15 cellular contexts compared by ENCODE assay signal in the genomic region with DNA sequence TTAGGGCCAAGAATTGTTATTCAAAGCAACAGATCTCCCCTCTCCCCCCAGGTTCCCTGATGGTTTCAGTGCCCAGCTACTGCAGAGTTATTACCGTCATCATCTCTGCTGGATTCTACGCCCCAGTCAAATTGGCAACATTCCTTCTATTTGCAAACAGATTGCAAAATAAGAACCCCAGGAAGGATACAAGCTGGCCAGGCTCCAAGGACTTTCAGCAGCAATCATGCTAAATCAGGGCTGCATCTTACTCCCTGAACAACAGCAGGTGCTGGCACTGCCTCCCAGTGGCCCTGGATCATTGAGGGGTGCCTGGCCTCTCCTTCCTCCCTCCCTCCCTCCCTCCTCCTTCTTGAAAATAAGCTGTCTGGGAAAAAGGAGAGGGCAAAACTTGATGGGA.
DNase-seq lines count a peak whose midpoint lies in the region; ATAC-seq and TF ChIP-seq lines count a peak whose summit lies in the region.
"Had no signal": no experiment of that assay in that cellular context is flagged by ENCODE, and none has a peak within 500 bp of the region (broad histone marks: within the 10 kb centered on the region; RNA-seq: fewer than 3 reads in every experiment).

No MANE protein-coding gene starts in this region.

- DNase-seq in left ventricle myocardium superior: peak; percentile 30
- DNase-seq in cardiac septum (ENCODE audit: low spot score): no peak
- DNase-seq in adrenal gland: peak; percentile 48 to 92 (median 83)
- peak; percentile 54 for DNase-seq in left lobe of liver (ENCODE audit: low spot score)
- DNase-seq in activated CD4-positive, CD25-positive, alpha-beta regulatory T cell (lab: John Stamatoyannopoulos, UW): no peak
- DNase-seq in OCI-M1 (lab: John Stamatoyannopoulos, UW): no peak
- no peak for DNase-seq in CD8-positive, alpha-beta memory T cell
- DNase-seq in dedifferentiated amniotic fluid mesenchymal stem cell (ENCODE audit: extremely low spot score): no peak
- DNase-seq: ACHN; activated gamma-delta T cell; sigmoid colon; stimulated activated CD4-positive, alpha-beta T cell treated with anti-CD3 and anti-CD28 coated beads, Interleukin-4, amount 100 ng/mL, for 4 hours had no signal

- no peak overlapping the region for H3K4me3 ChIP-seq in adrenal gland
- H3K4me3 ChIP-seq in CD8-positive, alpha-beta memory T cell (ENCODE audit: low read length): no peak overlapping the region
- H3K4me3 ChIP-seq: sigmoid colon had no signal

- intact Hi-C loops in left ventricle myocardium superior (cut with micrococcal nuclease) (no loop called here), cardiac septum (cut with DNase I) (no loop called here), adrenal gland (cut with DNase I) (no loop called here)

- H3K27ac ChIP-seq in adrenal gland: no peak overlapping the region
- H3K27ac ChIP-seq in CD8-positive, alpha-beta memory T cell (ENCODE audit: low read depth, low read length): no peak overlapping the region
- H3K27ac ChIP-seq: sigmoid colon had no signal

- H3K27ac Mint-ChIP-seq in CD8-positive, alpha-beta memory T cell: no peak overlapping the region
- H3K27ac Mint-ChIP-seq: brain; natural killer cell treated with Interleukin-12 subunit alpha and Interleukin-12 subunit beta and Interleukin-15 and Interleukin-18, amount 100 ng/mL, for 72 hours; type B pancreatic cell had no signal

- H3K27me3 Mint-ChIP-seq in CD8-positive, alpha-beta memory T cell: peaks cover 0 to 3% of the 10 kb centered on the region in 2 donors
- H3K27me3 Mint-ChIP-seq: natural killer cell treated with Interleukin-12 subunit alpha and Interleukin-12 subunit beta and Interleukin-15 and Interleukin-18, amount 100 ng/mL, for 72 hours; type B pancreatic cell had no signal

- ATAC-seq in left ventricle myocardium superior (no peak), left lobe of liver (peak; percentile 72)
- ATAC-seq: natural killer cell treated with Interleukin-12 subunit alpha and Interleukin-12 subunit beta and Interleukin-15 and Interleukin-18, amount 100 ng/mL, for 72 hours had no signal

- peaks cover 5 to 7% of the 10 kb centered on the region in 2 donors for H3K4me1 ChIP-seq in adrenal gland (replicated peaks in 1 of 2)
- no peaks in the 10 kb centered on the region for H3K4me1 ChIP-seq in CD8-positive, alpha-beta memory T cell (ENCODE audit: insufficient read depth, low read length)
- H3K4me1 ChIP-seq: sigmoid colon had no signal

- no peaks in the 10 kb centered on the region for H3K36me3 Mint-ChIP-seq in CD8-positive, alpha-beta memory T cell
- H3K36me3 Mint-ChIP-seq: brain; natural killer cell treated with Interleukin-12 subunit alpha and Interleukin-12 subunit beta and Interleukin-15 and Interleukin-18, amount 100 ng/mL, for 72 hours; type B pancreatic cell had no signal

- POLR2A ChIA-PET in CD8-positive, alpha-beta memory T cell (lab: Charles Lee): no interaction called here

- no peaks in the 10 kb centered on the region for H3K27me3 ChIP-seq in adrenal gland
- no peaks in the 10 kb centered on the region for H3K27me3 ChIP-seq in CD8-positive, alpha-beta memory T cell (ENCODE audit: insufficient read depth, low read length, poor library complexity, severe bottlenecking)
- H3K27me3 ChIP-seq: sigmoid colon had no signal

- no peak for TF ChIP-seq CTCF in adrenal gland (IDR thresholded peaks at IDR 0.05)

- 15 to 40% (median 27%) methylated on average over 2 of the region's 2 CpGs for WGBS in adrenal gland, 4 donors

- CTCF ChIA-PET in CD8-positive, alpha-beta memory T cell (lab: Charles Lee): no interaction called here

- H3K4me1 Mint-ChIP-seq in CD8-positive, alpha-beta memory T cell: no peaks in the 10 kb centered on the region
- H3K4me1 Mint-ChIP-seq: brain had no signal

- no peak for TF ChIP-seq POLR2A in adrenal gland (IDR thresholded peaks at IDR 0.05)

- no peak overlapping the region for H3K4me3 Mint-ChIP-seq in CD8-positive, alpha-beta memory T cell
- H3K4me3 Mint-ChIP-seq: brain; natural killer cell treated with Interleukin-12 subunit alpha and Interleukin-12 subunit beta and Interleukin-15 and Interleukin-18, amount 100 ng/mL, for 72 hours; type B pancreatic cell had no signal

- peaks cover 0 to 9% (median 2%) of the 10 kb centered on the region in 5 donors for H3K9me3 Mint-ChIP-seq in CD8-positive, alpha-beta memory T cell

- H3K9me3 ChIP-seq in adrenal gland (replicated peaks in 1 of 3): no peaks in the 10 kb centered on the region
- H3K9me3 ChIP-seq in CD8-positive, alpha-beta memory T cell (ENCODE audit: low read length): no peaks in the 10 kb centered on the region

- no peaks in the 10 kb centered on the region for H3K36me3 ChIP-seq in adrenal gland (replicated peaks in 1 of 2)
- H3K36me3 ChIP-seq in CD8-positive, alpha-beta memory T cell (ENCODE audit: insufficient read depth, low read length): no peaks in the 10 kb centered on the region
- H3K36me3 ChIP-seq: sigmoid colon had no signal

Comparison
In these comparisons a context has a peak if more than half of its experiments do, and no peak if none do; other contexts are left out.
1. DNase-seq: peak in left ventricle myocardium superior (single experiment), adrenal gland (7 of 7) and left lobe of liver (single experiment); none in cardiac septum (single experiment), activated CD4-positive, CD25-positive, alpha-beta regulatory T cell (0 of 4), OCI-M1 (single experiment), CD8-positive, alpha-beta memory T cell (0 of 5) and dedifferentiated amniotic fluid mesenchymal stem cell (single experiment).